Comparison of ENCODE assay signal across 28 cellular contexts in the genomic region with DNA sequence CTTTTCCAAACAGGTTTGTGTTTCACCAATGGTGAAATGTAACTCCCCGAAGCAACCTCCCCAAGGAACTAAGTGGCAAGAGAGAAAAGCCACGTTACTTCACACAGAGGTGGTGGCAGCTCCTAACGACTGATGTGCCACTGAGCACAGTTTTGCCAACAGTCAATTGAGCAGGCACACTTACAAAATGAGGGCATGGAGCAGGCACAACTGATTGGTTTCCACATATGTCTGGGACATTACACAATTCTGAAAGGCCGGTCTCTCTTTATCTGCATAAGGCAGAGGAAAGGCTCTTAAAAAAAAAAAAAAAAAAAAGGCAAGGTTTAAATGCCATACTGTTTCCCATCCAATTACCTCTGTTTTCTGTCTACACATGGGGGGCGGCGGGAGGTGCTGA.
"Had no signal": no experiment of that assay in that cellular context is flagged by ENCODE, and none has a peak within 500 bp of the region (broad histone marks: within the 10 kb centered on the region; RNA-seq: fewer than 3 reads in every experiment).

No MANE protein-coding gene starts in this region.

- H3K9me3 Mint-ChIP-seq: activated CD4-positive, alpha-beta T cell treated with anti-CD3 and anti-CD28 coated beads, Interleukin-2, amount 10 ng/mL, durations not matched to agents 24 days and 14 days; activated naive CD4-positive, alpha-beta T cell treated with anti-CD3 and anti-CD28 coated beads, Interleukin-2, amount 50 U/mL, for 24 hours; activated T-cell treated with anti-CD3 and anti-CD28 coated beads, Interleukin-2, amount 50 U/mL, for 24 hours; T-helper 1 cell treated with Interleukin-12 subunit alpha and Interleukin-12 subunit beta and Interleukin-4 antibody, amounts not matched to agents 30 μg/mL and 1 μg/mL, for 36 hours had no signal

- DNase-seq: activated B cell treated with CpG ODN at 0.5 μM for 24 hours; activated CD4-positive, alpha-beta T cell treated with anti-CD3 and anti-CD28 coated beads for 1 hour; activated CD4-positive, alpha-beta T cell treated with anti-CD3 and anti-CD28 coated beads, Interleukin-2, amount 10 ng/mL, durations not matched to agents 24 days and 14 days; activated CD4-positive, alpha-beta T cell treated with anti-CD3 and anti-CD28 coated beads, Interleukin-2, amount 50 U/mL, for 48 hours; activated CD8-positive, alpha-beta memory T cell treated with anti-CD3 and anti-CD28 coated beads, Interleukin-2, amount 10 ng/mL, durations not matched to agents 7 days and 5 days; activated effector memory CD4-positive, alpha-beta T cell treated with Interleukin-2 at 50 U/mL for 16 hours; activated naive CD4-positive, alpha-beta T cell; activated T-cell treated with anti-CD3 and anti-CD28 coated beads, Interleukin-2, amount 50 U/mL, for 24 hours; amniotic stem cell; body of pancreas; Kasumi-1; KBM-7; NCI-H1048; NCI-H146; NCI-H2029; NCI-H2107; NCI-H2171 treated with DMSO at 0.1 percent for 48 hours; NCI-H226; NCI-H526; NCI-H774; SHP77 treated with DMSO at 0.1 percent for 48 hours; T-helper 9 cell had no signal

- H3K27ac ChIP-seq: ascending aorta, body of pancreas had no signal

- H3K4me1 Mint-ChIP-seq: activated B cell treated with CpG ODN at 0.5 μM for 24 hours; activated CD4-positive, alpha-beta T cell treated with anti-CD3 and anti-CD28 coated beads, Interleukin-2, amount 10 ng/mL, durations not matched to agents 24 days and 14 days; activated CD8-positive, alpha-beta memory T cell treated with anti-CD3 and anti-CD28 coated beads, Interleukin-2, amount 10 ng/mL, durations not matched to agents 7 days and 5 days; activated naive CD4-positive, alpha-beta T cell treated with anti-CD3 and anti-CD28 coated beads, Interleukin-2, amount 50 U/mL, for 24 hours had no signal

- H3K36me3 Mint-ChIP-seq: activated CD8-positive, alpha-beta memory T cell treated with anti-CD3 and anti-CD28 coated beads, Interleukin-2, amount 10 ng/mL, durations not matched to agents 7 days and 5 days; activated naive CD4-positive, alpha-beta T cell treated with anti-CD3 and anti-CD28 coated beads, Interleukin-2, amount 50 U/mL, for 24 hours had no signal

- H3K4me1 ChIP-seq: ascending aorta, body of pancreas had no signal

- H3K4me3 Mint-ChIP-seq: activated B cell treated with CpG ODN at 0.5 μM for 24 hours; activated CD4-positive, alpha-beta T cell treated with anti-CD3 and anti-CD28 coated beads, Interleukin-2, amount 10 ng/mL, durations not matched to agents 24 days and 14 days; activated CD8-positive, alpha-beta memory T cell treated with anti-CD3 and anti-CD28 coated beads, Interleukin-2, amount 10 ng/mL, durations not matched to agents 7 days and 5 days; activated naive CD4-positive, alpha-beta T cell treated with anti-CD3 and anti-CD28 coated beads, Interleukin-2, amount 50 U/mL, for 24 hours; activated T-cell treated with anti-CD3 and anti-CD28 coated beads, Interleukin-2, amount 50 U/mL, for 24 hours; activated T-helper 1 cell treated with anti-CD3 and anti-CD28 coated beads, Interleukin-12 subunit alpha, Interleukin-12 subunit beta, Interleukin-2, Interleukin-4 antibody, amounts not matched to agents 30 ng/mL and 10 ng/mL and 1 ng/mL, durations not matched to agents 14 hours and 24 hours and 36 hours; central memory CD8-positive, alpha-beta T cell; T-helper 1 cell treated with Interleukin-12 subunit alpha and Interleukin-12 subunit beta and Interleukin-4 antibody, amounts not matched to agents 30 μg/mL and 1 μg/mL, for 36 hours had no signal

- H3K4me3 ChIP-seq: ascending aorta, body of pancreas had no signal

- H3K36me3 ChIP-seq: ascending aorta had no signal

- H3K27me3 ChIP-seq: ascending aorta, body of pancreas had no signal

- H3K9me3 ChIP-seq: ascending aorta, body of pancreas had no signal

- FAIRE-seq: RCC 7860 had no signal

- H3K27me3 Mint-ChIP-seq: activated B cell treated with CpG ODN at 0.5 μM for 24 hours; activated CD4-positive, alpha-beta T cell treated with anti-CD3 and anti-CD28 coated beads, Interleukin-2, amount 10 ng/mL, durations not matched to agents 24 days and 14 days; activated CD8-positive, alpha-beta memory T cell treated with anti-CD3 and anti-CD28 coated beads, Interleukin-2, amount 10 ng/mL, durations not matched to agents 7 days and 5 days; activated naive CD4-positive, alpha-beta T cell treated with anti-CD3 and anti-CD28 coated beads, Interleukin-2, amount 50 U/mL, for 24 hours; activated T-cell treated with anti-CD3 and anti-CD28 coated beads, Interleukin-2, amount 50 U/mL, for 24 hours; central memory CD8-positive, alpha-beta T cell had no signal

- ATAC-seq: activated CD8-positive, alpha-beta memory T cell treated with anti-CD3 and anti-CD28 coated beads, Interleukin-2, amount 10 ng/mL, durations not matched to agents 7 days and 5 days; body of pancreas had no signal

- H3K27ac Mint-ChIP-seq: activated B cell treated with CpG ODN at 0.5 μM for 24 hours; activated CD4-positive, alpha-beta T cell treated with anti-CD3 and anti-CD28 coated beads, Interleukin-2, amount 10 ng/mL, durations not matched to agents 24 days and 14 days; activated CD8-positive, alpha-beta memory T cell treated with anti-CD3 and anti-CD28 coated beads, Interleukin-2, amount 10 ng/mL, durations not matched to agents 7 days and 5 days; activated naive CD4-positive, alpha-beta T cell treated with anti-CD3 and anti-CD28 coated beads, Interleukin-2, amount 50 U/mL, for 24 hours; activated T-cell treated with anti-CD3 and anti-CD28 coated beads, Interleukin-2, amount 50 U/mL, for 24 hours; activated T-helper 1 cell treated with anti-CD3 and anti-CD28 coated beads, Interleukin-12 subunit alpha, Interleukin-12 subunit beta, Interleukin-2, Interleukin-4 antibody, amounts not matched to agents 30 ng/mL and 10 ng/mL and 1 ng/mL, durations not matched to agents 14 hours and 24 hours and 36 hours; T-helper 1 cell treated with Interleukin-12 subunit alpha and Interleukin-12 subunit beta and Interleukin-4 antibody, amounts not matched to agents 30 μg/mL and 1 μg/mL, for 36 hours had no signal
